In genomic region chr3:48425281-48425812, GRCh38 we compare ENCODE assay signal across 13 cellular contexts. TPM values are rescaled to one million over a fixed set of nuclear protein-coding genes. Genes with fewer than 3 reads are reported as not detected.
DNase-seq lines count a peak whose midpoint lies in the region; ATAC-seq, FAIRE-seq and TF ChIP-seq lines count a peak whose summit lies in the region.
"Had no signal": no experiment of that assay in that cellular context is flagged by ENCODE, and none has a peak within 500 bp of the region (broad histone marks: within the 10 kb centered on the region; RNA-seq: fewer than 3 reads in every experiment).

No MANE protein-coding gene starts in this region.

- H3K9me3 ChIP-seq in H9 (ENCODE audit: control insufficient read depth, low read depth, low read length) (no peaks in the 10 kb centered on the region), duodenal mucosa (ENCODE audit: control insufficient read depth in 1 of 2, low read length in 2 of 2) (no peaks in the 10 kb centered on the region), HepG2 (ENCODE audit: low read length) (no peaks in the 10 kb centered on the region)

- TF ChIP-seq CTCF in H9 (conservative IDR thresholded peaks at IDR 0.05) (no peak), HepG2 (CRISPR knock-in tag; IDR thresholded peaks at IDR 0.05) (no peak)

- POLR2A ChIA-PET in HepG2 (lab: Yijun Ruan, JAX) = interaction anchor here (1.0 to 3.0 kb wide), 4 partner anchors 11 to 22 kb away, joined by 3 to 17 read pairs (median 10); partner anchors contain the start of genes CCDC51 and TMA7

- H3K23ac ChIP-seq in H9 (ENCODE audit: insufficient read length, low read depth, low read length) = no peak overlapping the region

- no peak overlapping the region for H3K56ac ChIP-seq in H9 (ENCODE audit: insufficient read length, low read depth, low read length)

- DNase-seq in H9 (no peak), HepG2 (ENCODE audit: low spot score) (no peak), NCI-H146 (lab: John Stamatoyannopoulos, UW) (no peak), NCI-H2081 (lab: John Stamatoyannopoulos, UW) (no peak)
- no peak for DNase-seq in activated CD4-positive, CD25-positive, alpha-beta regulatory T cell (lab: John Stamatoyannopoulos, UW)
- DNase-seq: amniotic stem cell; NCI-H1417 treated with DMSO at 0.1 percent for 48 hours; stimulated activated naive CD8-positive, alpha-beta T cell treated with anti-CD3 and anti-CD28 coated beads, Interleukin-15, Interleukin-2, amounts not matched to agents 100 U/mL and 50 U/mL, for 24 hours had no signal

- H4K5ac ChIP-seq in H9 (ENCODE audit: insufficient read length, low read depth, low read length) = no peak overlapping the region

- no peak for FAIRE-seq in HepG2 (lab: Jason Lieb, UNC)

- intact Hi-C loops in HepG2 (cut with micrococcal nuclease; ENCODE audit: unreplicated experiment) = no loop called here

- H2BK15ac ChIP-seq in H9 (ENCODE audit: low read depth, low read length) = no peak overlapping the region

- no peak overlapping the region for H2BK120ac ChIP-seq in H9 (ENCODE audit: low read depth, low read length, poor library complexity, severe bottlenecking)

- TF ChIP-seq RAD21 in HepG2 (CRISPR knock-in tag; IDR thresholded peaks at IDR 0.05) = no peak

- no peaks in the 10 kb centered on the region for H3K79me1 ChIP-seq in H9 (ENCODE audit: insufficient read depth, low read depth, low read length, poor library complexity, severe bottlenecking)

- no peak for TF ChIP-seq EP300 in HepG2 (IDR thresholded peaks at IDR 0.05; ENCODE audit: low read depth in 2 of 2, low read length in 2 of 2)
- no peak for TF ChIP-seq EP300 in HepG2 (CRISPR knock-in tag; IDR thresholded peaks at IDR 0.05; ENCODE audit: borderline replicate concordance)

- H3K4me1 ChIP-seq in H9 (ENCODE audit: insufficient read depth, low read length) = peaks cover 9% of the 10 kb centered on the region; the same call in 1 of the 2 replicates
- peaks cover 34% of the 10 kb centered on the region in 2 donors for H3K4me1 ChIP-seq in duodenal mucosa (ENCODE audit: control insufficient read depth in 1 of 2, insufficient read depth in 2 of 2, low read length in 2 of 2)
- H3K4me1 ChIP-seq in HepG2 (ENCODE audit: insufficient read depth, low read length) = peaks cover 68% of the 10 kb centered on the region

- no peak overlapping the region for H2BK12ac ChIP-seq in H9 (ENCODE audit: insufficient read length, low read depth, low read length)

- no peak overlapping the region; a peak in 2 of 5 replicates for H3K4me3 Mint-ChIP-seq in H9

- H3K36me3 ChIP-seq in duodenal mucosa (ENCODE audit: control insufficient read depth in 1 of 2, insufficient read depth in 2 of 2, low read length in 2 of 2) (peaks cover 9 to 15% of the 10 kb centered on the region in 2 donors), HepG2 (replicated peaks in 1 of 2; ENCODE audit: control insufficient read depth in 1 of 2, insufficient read depth in 2 of 2, low read length in 2 of 2) (peaks cover 35 to 54% of the 10 kb centered on the region in 2 experiments)

- H3K27me3 ChIP-seq in H9 (ENCODE audit: insufficient read depth, low read length) = no peaks in the 10 kb centered on the region
- H3K27me3 ChIP-seq in duodenal mucosa (ENCODE audit: control insufficient read depth in 1 of 2, insufficient read depth in 2 of 2, low read length in 2 of 2) = no peaks in the 10 kb centered on the region
- H3K27me3 ChIP-seq in HepG2 (ENCODE audit: control insufficient read depth in 1 of 2, insufficient read depth in 2 of 2, low read length in 2 of 2) = no peaks in the 10 kb centered on the region

- H2BK5ac ChIP-seq in H9 (ENCODE audit: insufficient read length, low read length) = no peak overlapping the region

- no CpG with 5 or more reads among the region's 13 CpGs for WGBS in H9 (ENCODE audit: extremely low coverage, insufficient read length, low lambda C conversion rate)
- 81% methylated on average over 6 of the region's 13 CpGs for WGBS in HepG2 (ENCODE audit: low lambda C conversion rate)

- in situ Hi-C loops in HepG2 (cut with HindIII; ENCODE audit: extremely low pct_ligation_motif_present, low pct_unique_long_range_greater_than_20kb) = no loop called here

- CTCF ChIA-PET in HepG2 (lab: Yijun Ruan, JAX; ENCODE audit: low intra/inter-chr PET ratio, low total read pairs) = interaction anchor here (3.1 kb wide), 1 partner anchor 10 kb away, joined by 14 read pairs; no protein-coding TSS in a partner anchor

- peak overlapping the region; percentile 6 to 94 (median 78); a peak in 4 of 7 replicates for H3K27ac Mint-ChIP-seq in H9

- ATAC-seq in HepG2 (no peak), GM19324 (IDR thresholded peaks at IDR 0.05; ENCODE audit: low FRiP score, unreplicated experiment) (no peak)
- ATAC-seq: stimulated activated naive CD8-positive, alpha-beta T cell treated with anti-CD3 and anti-CD28 coated beads, Interleukin-15, Interleukin-2, amounts not matched to agents 100 U/mL and 50 U/mL, for 24 hours had no signal

- TF ChIP-seq POLR2A in HepG2 (IDR thresholded peaks at IDR 0.05; ENCODE audit: insufficient read depth in 1 of 2, low read depth in 2 of 2, low read length in 2 of 2) = peak in 1 of 2 experiments; percentile 21; a peak in 1 of 4 replicates

- H2BK20ac ChIP-seq in H9 (ENCODE audit: low read depth, low read length, poor library complexity, severe bottlenecking) = no peak overlapping the region

- H2AK5ac ChIP-seq in H9 (ENCODE audit: insufficient read length, low read length) = no peak overlapping the region

- H3K27ac ChIP-seq in H9 (ENCODE audit: insufficient read length, low read depth, low read length) (no peak overlapping the region), duodenal mucosa (ENCODE audit: low read depth, low read length) (peak overlapping the region; percentile 25), HepG2 (ENCODE audit: extremely low read length, insufficient read depth, low read length) (peak overlapping the region; percentile 99), skin epidermis (peak overlapping the region in 11 of 21 experiments; percentile 25 to 98 (median 61))

- H3K9ac ChIP-seq in H9 (ENCODE audit: extremely low read depth, insufficient read length, low read length) (no peak overlapping the region), duodenal mucosa (ENCODE audit: low read depth in 1 of 2, low read length in 2 of 2) (no peak overlapping the region), HepG2 (ENCODE audit: insufficient read depth, low read depth, low read length) (peak overlapping the region; percentile 96)

- H4K20me1 ChIP-seq in H9 (ENCODE audit: control insufficient read depth, insufficient read depth, insufficient read length) (no peaks in the 10 kb centered on the region), HepG2 (ENCODE audit: insufficient read depth, low read length) (peaks cover 80% of the 10 kb centered on the region)

- peaks cover 13% of the 10 kb centered on the region for H3K23me2 ChIP-seq in H9 (ENCODE audit: insufficient read length, low read depth, low read length, poor library complexity, severe bottlenecking)

- H3T11ph ChIP-seq in H9 (ENCODE audit: low read length) = no peak overlapping the region

- no peak overlapping the region for H4K8ac ChIP-seq in H9 (replicated peaks; ENCODE audit: insufficient read length, low read depth, low read length)

- H3K4me3 ChIP-seq in duodenal mucosa (ENCODE audit: low read depth in 1 of 2, low read length in 2 of 2) = no peak overlapping the region
- peak overlapping the region in 1 of 3 experiments; percentile 93; a peak in 2 of 6 replicates for H3K4me3 ChIP-seq in HepG2 (replicated peaks in 1 of 3; ENCODE audit: insufficient read depth in 1 of 3, low read depth in 2 of 3, low read length in 3 of 3)
- no peak overlapping the region for H3K4me3 ChIP-seq in skin epidermis

- H3K79me2 ChIP-seq in H9 (ENCODE audit: insufficient read depth, low read length) (peaks cover 35% of the 10 kb centered on the region; the same call in 1 of the 2 replicates), HepG2 (ENCODE audit: insufficient read depth, low read length) (peaks cover 71% of the 10 kb centered on the region)

- no peaks in the 10 kb centered on the region for H3K9me3 Mint-ChIP-seq in H9

- H2AFZ ChIP-seq in H9 (ENCODE audit: low read length) (no peak overlapping the region), HepG2 (ENCODE audit: low read length) (no peak overlapping the region)

- H3K27me3 Mint-ChIP-seq in H9 (ENCODE audit: low read depth) = no peaks in the 10 kb centered on the region

- no peak overlapping the region for H3K14ac ChIP-seq in H9 (ENCODE audit: insufficient read depth, low read length)

- H3K4ac ChIP-seq in H9 (ENCODE audit: low read depth, low read length) = no peak overlapping the region

- H3K18ac ChIP-seq in H9 (ENCODE audit: insufficient read length, low read depth, low read length) = no peak overlapping the region

- H3K4me1 Mint-ChIP-seq in H9 = peaks cover 32 to 37% of the 10 kb centered on the region in 2 experiments

- BruUV-seq in HepG2 (replicated peaks; lab: Mats Ljungman, UMichigan) = no TSS peak

- peaks cover 12 to 36% (median 32%) of the 10 kb centered on the region in 3 experiments; a peak in 6 of 7 replicates for H3K36me3 Mint-ChIP-seq in H9 (ENCODE audit: insufficient read depth in 1 of 3, low read depth in 3 of 3)

- H3K4me2 ChIP-seq in H9 (ENCODE audit: insufficient read depth, insufficient read length, low read length) (no peak overlapping the region), HepG2 (ENCODE audit: low read depth, low read length) (peak overlapping the region; percentile 100)

- H4K91ac ChIP-seq in H9 (ENCODE audit: insufficient read length, low read depth, low read length) = no peak overlapping the region

RNA-seq across cellular contexts. Expression of gene PLXNB1, which starts 4.5 kb away (rescaled TPM):
- total RNA-seq in H9 (2021) (175 and 184 TPM in 2 replicates), HepG2 (2016; rRNA removed; fragmentation: Illumina TruSeq; extraction: Trizol) (25.4 and 86.0 TPM in 2 replicates)
- total RNA-seq in HepG2 (2016; cell fraction: cytosol; rRNA removed; fragmentation: Illumina TruSeq; extraction: Trizol; ENCODE audit: low read depth) = 33.1 and 33.9 TPM in 2 replicates
- 23.9 and 92.3 TPM in 2 replicates for total RNA-seq in HepG2 (2016; cell fraction: insoluble cytoplasmic fraction; rRNA removed; fragmentation: Illumina TruSeq; extraction: Trizol)
- total RNA-seq in HepG2 (2016; cell fraction: membrane; rRNA removed; fragmentation: Illumina TruSeq; extraction: Trizol) = 30.7 and 31.8 TPM in 2 replicates
- 140 and 158 TPM in 2 replicates for total RNA-seq in HepG2 (2016; cell fraction: nucleus; rRNA removed; fragmentation: Illumina TruSeq; extraction: Trizol)
- polyA plus RNA-seq in HepG2 (2011; rRNA removed) = 143 and 179 TPM in 2 replicates
- 71.5 and 83.2 TPM in 2 replicates for polyA plus RNA-seq in HepG2 (2011; cell fraction: cytosol; rRNA removed)
- polyA plus RNA-seq in HepG2 (2011; cell fraction: nucleus; rRNA removed) = 1,144 and 1,345 TPM in 2 replicates
- 140 and 149 TPM in 2 replicates for polyA plus RNA-seq in HepG2 (2012)
- polyA plus RNA-seq in HepG2 (2016; cell fraction: cytosol; fragmentation: Illumina TruSeq; extraction: Trizol; ENCODE audit: low read depth) = 5.5 and 6.7 TPM in 2 replicates
- polyA plus RNA-seq in HepG2 (2016; cell fraction: insoluble cytoplasmic fraction; fragmentation: Illumina TruSeq; extraction: Trizol; ENCODE audit: low read depth) = 23.3 and 26.9 TPM in 2 replicates
- polyA plus RNA-seq in HepG2 (2016; cell fraction: membrane; fragmentation: Illumina TruSeq; extraction: Trizol; ENCODE audit: low read depth) = 12.8 and 12.9 TPM in 2 replicates
- 420 and 470 TPM in 2 replicates for polyA plus RNA-seq in HepG2 (2016; cell fraction: nucleus; fragmentation: Illumina TruSeq; extraction: Trizol; ENCODE audit: insufficient read depth, low read depth)
- polyA minus RNA-seq in HepG2 (2011; rRNA and poly(A)+ RNA removed; ENCODE audit: low replicate concordance) = 83.4 and 325 TPM in 2 replicates
- polyA minus RNA-seq in HepG2 (2011; cell fraction: cytosol; rRNA and poly(A)+ RNA removed) = 54.4 and 79.5 TPM in 2 replicates
- polyA minus RNA-seq in HepG2 (2011; cell fraction: nucleus; rRNA and poly(A)+ RNA removed) = 295 and 329 TPM in 2 replicates

RNA-seq across cellular contexts. Expression of gene CCDC51, which starts 14.6 kb away (rescaled TPM):
- total RNA-seq in H9 (2021) = 20.0 and 22.0 TPM in 2 replicates
- 29.4 and 38.3 TPM in 2 replicates for total RNA-seq in HepG2 (2016; rRNA removed; fragmentation: Illumina TruSeq; extraction: Trizol)
- 7.6 and 8.2 TPM in 2 replicates for total RNA-seq in HepG2 (2016; cell fraction: cytosol; rRNA removed; fragmentation: Illumina TruSeq; extraction: Trizol; ENCODE audit: low read depth)
- 33.5 and 38.7 TPM in 2 replicates for total RNA-seq in HepG2 (2016; cell fraction: insoluble cytoplasmic fraction; rRNA removed; fragmentation: Illumina TruSeq; extraction: Trizol)
- total RNA-seq in HepG2 (2016; cell fraction: membrane; rRNA removed; fragmentation: Illumina TruSeq; extraction: Trizol) = 12.2 and 12.5 TPM in 2 replicates
- 12.4 and 13.6 TPM in 2 replicates for total RNA-seq in HepG2 (2016; cell fraction: nucleus; rRNA removed; fragmentation: Illumina TruSeq; extraction: Trizol)
- polyA plus RNA-seq in HepG2 (2011; rRNA removed) = 15.5 and 18.1 TPM in 2 replicates
- polyA plus RNA-seq in HepG2 (2011; cell fraction: cytosol; rRNA removed) = 16.8 and 19.2 TPM in 2 replicates
- 6.5 and 8.5 TPM in 2 replicates for polyA plus RNA-seq in HepG2 (2011; cell fraction: nucleus; rRNA removed)
- 8.4 and 9.8 TPM in 2 replicates for polyA plus RNA-seq in HepG2 (2012)
- 3.9 and 4.9 TPM in 2 replicates for polyA plus RNA-seq in HepG2 (2016; cell fraction: cytosol; fragmentation: Illumina TruSeq; extraction: Trizol; ENCODE audit: low read depth)
- polyA plus RNA-seq in HepG2 (2016; cell fraction: insoluble cytoplasmic fraction; fragmentation: Illumina TruSeq; extraction: Trizol; ENCODE audit: low read depth) = 29.3 and 29.9 TPM in 2 replicates
- polyA plus RNA-seq in HepG2 (2016; cell fraction: membrane; fragmentation: Illumina TruSeq; extraction: Trizol; ENCODE audit: low read depth) = 8.0 TPM in 2 replicates
- 16.3 and 19.0 TPM in 2 replicates for polyA plus RNA-seq in HepG2 (2016; cell fraction: nucleus; fragmentation: Illumina TruSeq; extraction: Trizol; ENCODE audit: insufficient read depth, low read depth)
- polyA minus RNA-seq in HepG2 (2011; rRNA and poly(A)+ RNA removed; ENCODE audit: low replicate concordance) = 11.3 and 25.4 TPM in 2 replicates
- 4.5 and 4.7 TPM in 2 replicates for polyA minus RNA-seq in HepG2 (2011; cell fraction: cytosol; rRNA and poly(A)+ RNA removed)
- polyA minus RNA-seq in HepG2 (2011; cell fraction: nucleus; rRNA and poly(A)+ RNA removed) = 3.0 and 3.3 TPM in 2 replicates

RNA-seq across cellular contexts. Expression of gene TMA7, which starts 14.7 kb away (rescaled TPM):
- 305 and 309 TPM in 2 replicates for total RNA-seq in H9 (2021)
- 486 and 510 TPM in 2 replicates for total RNA-seq in HepG2 (2016; rRNA removed; fragmentation: Illumina TruSeq; extraction: Trizol)
- 913 and 1,296 TPM in 2 replicates for total RNA-seq in HepG2 (2016; cell fraction: cytosol; rRNA removed; fragmentation: Illumina TruSeq; extraction: Trizol; ENCODE audit: low read depth)
- 511 and 522 TPM in 2 replicates for total RNA-seq in HepG2 (2016; cell fraction: insoluble cytoplasmic fraction; rRNA removed; fragmentation: Illumina TruSeq; extraction: Trizol)
- 763 and 886 TPM in 2 replicates for total RNA-seq in HepG2 (2016; cell fraction: membrane; rRNA removed; fragmentation: Illumina TruSeq; extraction: Trizol)
- 177 and 187 TPM in 2 replicates for total RNA-seq in HepG2 (2016; cell fraction: nucleus; rRNA removed; fragmentation: Illumina TruSeq; extraction: Trizol)
- polyA plus RNA-seq in HepG2 (2011; rRNA removed) = 80.9 and 100 TPM in 2 replicates
- polyA plus RNA-seq in HepG2 (2011; cell fraction: cytosol; rRNA removed) = 69.9 and 96.6 TPM in 2 replicates
- polyA plus RNA-seq in HepG2 (2011; cell fraction: nucleus; rRNA removed) = 23.2 and 42.0 TPM in 2 replicates
- polyA plus RNA-seq in HepG2 (2012) = 194 and 244 TPM in 2 replicates
- 1,200 and 1,620 TPM in 2 replicates for polyA plus RNA-seq in HepG2 (2016; cell fraction: cytosol; fragmentation: Illumina TruSeq; extraction: Trizol; ENCODE audit: low read depth)
- polyA plus RNA-seq in HepG2 (2016; cell fraction: insoluble cytoplasmic fraction; fragmentation: Illumina TruSeq; extraction: Trizol; ENCODE audit: low read depth) = 517 and 532 TPM in 2 replicates
- 742 and 956 TPM in 2 replicates for polyA plus RNA-seq in HepG2 (2016; cell fraction: membrane; fragmentation: Illumina TruSeq; extraction: Trizol; ENCODE audit: low read depth)
- 336 and 389 TPM in 2 replicates for polyA plus RNA-seq in HepG2 (2016; cell fraction: nucleus; fragmentation: Illumina TruSeq; extraction: Trizol; ENCODE audit: insufficient read depth, low read depth)
- polyA minus RNA-seq in HepG2 (2011; rRNA and poly(A)+ RNA removed; ENCODE audit: low replicate concordance) = 4.4 and 15.7 TPM in 2 replicates
- polyA minus RNA-seq in HepG2 (2011; cell fraction: cytosol; rRNA and poly(A)+ RNA removed) = 18.7 and 23.2 TPM in 2 replicates
- polyA minus RNA-seq in HepG2 (2011; cell fraction: nucleus; rRNA and poly(A)+ RNA removed) = 18.4 and 25.9 TPM in 2 replicates

RNA-seq across cellular contexts. Expression of gene ATRIP, which starts 21.2 kb away (rescaled TPM):
- 16.3 and 17.5 TPM in 2 replicates for total RNA-seq in H9 (2021)
- total RNA-seq in HepG2 (2016; rRNA removed; fragmentation: Illumina TruSeq; extraction: Trizol) = 11.4 and 12.5 TPM in 2 replicates
- 2.6 and 2.7 TPM in 2 replicates for total RNA-seq in HepG2 (2016; cell fraction: cytosol; rRNA removed; fragmentation: Illumina TruSeq; extraction: Trizol; ENCODE audit: low read depth)
- 9.5 and 10.4 TPM in 2 replicates for total RNA-seq in HepG2 (2016; cell fraction: insoluble cytoplasmic fraction; rRNA removed; fragmentation: Illumina TruSeq; extraction: Trizol)
- 2.4 and 3.4 TPM in 2 replicates for total RNA-seq in HepG2 (2016; cell fraction: membrane; rRNA removed; fragmentation: Illumina TruSeq; extraction: Trizol)
- total RNA-seq in HepG2 (2016; cell fraction: nucleus; rRNA removed; fragmentation: Illumina TruSeq; extraction: Trizol) = 7.4 and 11.0 TPM in 2 replicates
- 5.1 and 5.3 TPM in 2 replicates for polyA plus RNA-seq in HepG2 (2011; rRNA removed)
- 3.7 and 4.7 TPM in 2 replicates for polyA plus RNA-seq in HepG2 (2011; cell fraction: cytosol; rRNA removed)
- 12.6 and 13.3 TPM in 2 replicates for polyA plus RNA-seq in HepG2 (2011; cell fraction: nucleus; rRNA removed)
- 3.2 and 4.1 TPM in 2 replicates for polyA plus RNA-seq in HepG2 (2012)
- 0.97 and 1.0 TPM in 2 replicates for polyA plus RNA-seq in HepG2 (2016; cell fraction: cytosol; fragmentation: Illumina TruSeq; extraction: Trizol; ENCODE audit: low read depth)
- polyA plus RNA-seq in HepG2 (2016; cell fraction: insoluble cytoplasmic fraction; fragmentation: Illumina TruSeq; extraction: Trizol; ENCODE audit: low read depth) = 7.8 and 11.5 TPM in 2 replicates
- 1.2 and 1.5 TPM in 2 replicates for polyA plus RNA-seq in HepG2 (2016; cell fraction: membrane; fragmentation: Illumina TruSeq; extraction: Trizol; ENCODE audit: low read depth)
- 14.7 and 21.6 TPM in 2 replicates for polyA plus RNA-seq in HepG2 (2016; cell fraction: nucleus; fragmentation: Illumina TruSeq; extraction: Trizol; ENCODE audit: insufficient read depth, low read depth)
- polyA minus RNA-seq in HepG2 (2011; rRNA and poly(A)+ RNA removed; ENCODE audit: low replicate concordance) = 11.5 and 35.8 TPM in 2 replicates
- polyA minus RNA-seq in HepG2 (2011; cell fraction: cytosol; rRNA and poly(A)+ RNA removed) = 2.1 and 3.8 TPM in 2 replicates
- 5.2 and 9.8 TPM in 2 replicates for polyA minus RNA-seq in HepG2 (2011; cell fraction: nucleus; rRNA and poly(A)+ RNA removed)

RNA-seq across cellular contexts. Expression of gene FBXW12, which starts 53.3 kb away (rescaled TPM):
- total RNA-seq in H9 (2021) (0.59 and 0.74 TPM in 2 replicates), HepG2 (2016; rRNA removed; fragmentation: Illumina TruSeq; extraction: Trizol) (not detected in 2 replicates)
- not detected in 2 replicates for total RNA-seq in HepG2 (2016; cell fraction: cytosol; rRNA removed; fragmentation: Illumina TruSeq; extraction: Trizol; ENCODE audit: low read depth)
- not detected in 2 replicates for total RNA-seq in HepG2 (2016; cell fraction: insoluble cytoplasmic fraction; rRNA removed; fragmentation: Illumina TruSeq; extraction: Trizol)
- not detected in 2 replicates for total RNA-seq in HepG2 (2016; cell fraction: membrane; rRNA removed; fragmentation: Illumina TruSeq; extraction: Trizol)
- not detected in 2 replicates for total RNA-seq in HepG2 (2016; cell fraction: nucleus; rRNA removed; fragmentation: Illumina TruSeq; extraction: Trizol)
- polyA plus RNA-seq in HepG2 (2011; rRNA removed) = not detected in 2 replicates
- not detected in 2 replicates for polyA plus RNA-seq in HepG2 (2011; cell fraction: cytosol; rRNA removed)
- polyA plus RNA-seq in HepG2 (2011; cell fraction: nucleus; rRNA removed) = not detected in 2 replicates
- 0.25 and 0.48 TPM in 2 replicates for polyA plus RNA-seq in HepG2 (2012)
- polyA plus RNA-seq in HepG2 (2016; cell fraction: cytosol; fragmentation: Illumina TruSeq; extraction: Trizol; ENCODE audit: low read depth) = not detected in 2 replicates
- polyA plus RNA-seq in HepG2 (2016; cell fraction: insoluble cytoplasmic fraction; fragmentation: Illumina TruSeq; extraction: Trizol; ENCODE audit: low read depth) = not detected in 2 replicates
- not detected in 2 replicates for polyA plus RNA-seq in HepG2 (2016; cell fraction: membrane; fragmentation: Illumina TruSeq; extraction: Trizol; ENCODE audit: low read depth)
- polyA plus RNA-seq in HepG2 (2016; cell fraction: nucleus; fragmentation: Illumina TruSeq; extraction: Trizol; ENCODE audit: insufficient read depth, low read depth) = not detected in 2 replicates
- not detected in 2 replicates for polyA minus RNA-seq in HepG2 (2011; rRNA and poly(A)+ RNA removed; ENCODE audit: low replicate concordance)
- not detected in 2 replicates for polyA minus RNA-seq in HepG2 (2011; cell fraction: cytosol; rRNA and poly(A)+ RNA removed)
- polyA minus RNA-seq in HepG2 (2011; cell fraction: nucleus; rRNA and poly(A)+ RNA removed) = not detected in 2 replicates
- total RNA-seq: fibroblast of villous mesenchyme, mononuclear cell had no signal
